ENCODE assay signal across 25 cellular contexts in the genomic region with DNA sequence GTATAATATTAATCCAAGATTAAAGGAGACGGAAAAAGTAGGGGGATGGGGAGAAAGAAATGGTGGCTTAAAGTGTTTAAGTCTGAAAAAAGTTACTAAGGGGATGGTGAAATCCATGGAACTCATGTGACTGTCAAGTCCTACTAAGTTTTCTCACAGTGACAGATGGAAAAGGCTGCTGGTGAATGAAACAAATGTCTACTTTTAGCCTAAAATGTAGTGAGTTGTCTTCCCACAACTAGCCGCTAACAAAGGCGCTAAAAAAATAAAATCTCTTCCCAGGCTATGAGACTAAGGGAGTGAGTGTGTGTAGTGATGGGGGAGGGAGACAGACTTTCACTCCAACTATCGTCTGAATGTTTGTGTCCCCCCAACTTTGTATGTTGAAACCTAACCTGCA. TPM values are rescaled to one million over a fixed set of nuclear protein-coding genes. Genes with fewer than 3 reads are reported as not detected.
A peak's percentile ranks its signal among the peaks of the same experiment; 100 is the strongest.
DNase-seq lines count a peak whose midpoint lies in the region; ATAC-seq, FAIRE-seq and TF ChIP-seq lines count a peak whose summit lies in the region.
"Had no signal": no experiment of that assay in that cellular context is flagged by ENCODE, and none has a peak within 500 bp of the region (broad histone marks: within the 10 kb centered on the region; RNA-seq: fewer than 3 reads in every experiment).

No MANE protein-coding gene starts in this region.

- H4K20me1 ChIP-seq in astrocyte (ENCODE audit: insufficient read depth, low read length): peaks cover 31% of the 10 kb centered on the region

- intact Hi-C loops in natural killer cell (cut with micrococcal nuclease): no loop called here
- intact Hi-C loops in MCF 10A (cut with micrococcal nuclease): no loop called here

- H3K9me3 Mint-ChIP-seq in natural killer cell (no peaks in the 10 kb centered on the region), astrocyte (ENCODE audit: unreplicated experiment) (peaks cover 2% of the 10 kb centered on the region), MCF 10A (ENCODE audit: unreplicated experiment) (no peaks in the 10 kb centered on the region)
- no peaks in the 10 kb centered on the region for H3K9me3 Mint-ChIP-seq in natural killer cell treated with Interleukin-12 subunit alpha and Interleukin-12 subunit beta and Interleukin-15 and Interleukin-18, amount 100 ng/mL, for 72 hours
- H3K9me3 Mint-ChIP-seq: CD4-positive, CD25-positive, alpha-beta regulatory T cell; IgD-negative memory B cell had no signal

- POLR2A ChIA-PET in MCF 10A (lab: Yijun Ruan, JAX): no interaction called here

- H3K36me3 ChIP-seq in astrocyte (ENCODE audit: insufficient read depth, low read length): peaks cover 19% of the 10 kb centered on the region

- no TSS peak for BruUV-seq in MCF 10A (replicated peaks; lab: Mats Ljungman, UMichigan)

- H3K4me2 ChIP-seq in astrocyte (ENCODE audit: low read length): no peak overlapping the region

- no peak overlapping the region for H3K4me3 ChIP-seq in astrocyte (ENCODE audit: insufficient read depth, low read depth, low read length)
- H3K4me3 ChIP-seq: MG63 had no signal

- peaks cover 4 to 10% of the 10 kb centered on the region in 2 donors for H3K27me3 Mint-ChIP-seq in natural killer cell (ENCODE audit: low read depth in 2 of 2)
- H3K27me3 Mint-ChIP-seq in natural killer cell treated with Interleukin-12 subunit alpha and Interleukin-12 subunit beta and Interleukin-15 and Interleukin-18, amount 100 ng/mL, for 72 hours: no peaks in the 10 kb centered on the region
- no peaks in the 10 kb centered on the region for H3K27me3 Mint-ChIP-seq in astrocyte (ENCODE audit: low read depth, unreplicated experiment)
- H3K27me3 Mint-ChIP-seq in MCF 10A (ENCODE audit: insufficient read depth, unreplicated experiment): no peaks in the 10 kb centered on the region
- H3K27me3 Mint-ChIP-seq: CD4-positive, CD25-positive, alpha-beta regulatory T cell; IgD-negative memory B cell had no signal

- H3K4me1 Mint-ChIP-seq in natural killer cell: peaks cover 0 to 13% of the 10 kb centered on the region in 2 donors
- H3K4me1 Mint-ChIP-seq in natural killer cell treated with Interleukin-12 subunit alpha and Interleukin-12 subunit beta and Interleukin-15 and Interleukin-18, amount 100 ng/mL, for 72 hours (ENCODE audit: low read depth in 2 of 2): peaks cover 6 to 7% of the 10 kb centered on the region in 2 donors
- peaks cover 11% of the 10 kb centered on the region for H3K4me1 Mint-ChIP-seq in astrocyte (ENCODE audit: low read depth, unreplicated experiment)
- H3K4me1 Mint-ChIP-seq in MCF 10A (ENCODE audit: insufficient read depth, unreplicated experiment): peaks cover 12% of the 10 kb centered on the region

- ATAC-seq in natural killer cell: peak in 1 of 3 donors; percentile 12
- no peak for ATAC-seq in natural killer cell treated with Interleukin-12 subunit alpha and Interleukin-12 subunit beta and Interleukin-15 and Interleukin-18, amount 100 ng/mL, for 72 hours
- ATAC-seq: Right ventricle myocardium inferior had no signal

- FAIRE-seq in astrocyte (lab: Jason Lieb, UNC): no peak
- FAIRE-seq: A204.1 had no signal

- no peaks in the 10 kb centered on the region for H3K79me2 ChIP-seq in astrocyte (ENCODE audit: insufficient read depth, low read length)

- no peaks in the 10 kb centered on the region for H3K27me3 ChIP-seq in astrocyte (ENCODE audit: insufficient read depth, low read length)
- H3K27me3 ChIP-seq: MG63 had no signal

- peaks cover 16% of the 10 kb centered on the region for H3K36me3 Mint-ChIP-seq in natural killer cell
- peaks cover 13% of the 10 kb centered on the region for H3K36me3 Mint-ChIP-seq in natural killer cell treated with Interleukin-12 subunit alpha and Interleukin-12 subunit beta and Interleukin-15 and Interleukin-18, amount 100 ng/mL, for 72 hours
- H3K36me3 Mint-ChIP-seq in astrocyte (ENCODE audit: low read depth, unreplicated experiment): peaks cover 15% of the 10 kb centered on the region
- peaks cover 38% of the 10 kb centered on the region for H3K36me3 Mint-ChIP-seq in MCF 10A (ENCODE audit: insufficient read depth, unreplicated experiment)

- H2AFZ ChIP-seq in astrocyte (ENCODE audit: low read depth, low read length): no peak overlapping the region

- H3K27ac ChIP-seq in astrocyte (ENCODE audit: low read depth, low read length): no peak overlapping the region

- H3K9me3 ChIP-seq in astrocyte (ENCODE audit: insufficient read depth, low read depth, low read length): peaks cover 5% of the 10 kb centered on the region
- H3K9me3 ChIP-seq: Caco-2 had no signal

- CTCF ChIA-PET in MCF 10A (lab: Yijun Ruan, JAX): no interaction called here

- peak overlapping the region; percentile 13 for H3K4me3 Mint-ChIP-seq in natural killer cell
- H3K4me3 Mint-ChIP-seq in natural killer cell treated with Interleukin-12 subunit alpha and Interleukin-12 subunit beta and Interleukin-15 and Interleukin-18, amount 100 ng/mL, for 72 hours: no peak overlapping the region
- peak overlapping the region; percentile 6 for H3K4me3 Mint-ChIP-seq in astrocyte (ENCODE audit: unreplicated experiment)
- H3K4me3 Mint-ChIP-seq in MCF 10A (ENCODE audit: unreplicated experiment): no peak overlapping the region
- H3K4me3 Mint-ChIP-seq: CD4-positive, CD25-positive, alpha-beta regulatory T cell; IgD-negative memory B cell had no signal

- H3K9ac ChIP-seq in astrocyte (ENCODE audit: low read length): no peak overlapping the region

- no peak for DNase-seq in natural killer cell
- no peak for DNase-seq in natural killer cell treated with Interleukin-12 subunit alpha and Interleukin-12 subunit beta and Interleukin-15 and Interleukin-18, amount 100 ng/mL, for 72 hours (ENCODE audit: low spot score)
- no peak for DNase-seq in astrocyte (ENCODE audit: low read depth)
- DNase-seq in inferior parietal cortex (ENCODE audit: extremely low spot score): peak; percentile 46
- no peak for DNase-seq in NCI-H226
- DNase-seq in T-helper 9 cell: no peak
- no peak for DNase-seq in T-helper 2 cell
- no peak for DNase-seq in MCF 10A (ENCODE audit: unreplicated experiment)
- DNase-seq: Caco-2; CD4-positive, CD25-positive, alpha-beta regulatory T cell; DMS 273 treated with DMSO at 0.1 percent for 48 hours; DMS79 treated with DMSO at 0.1 percent for 48 hours; H7; HFFc6; Kasumi-1; MG63; NCI-H1417; NCI-H1694 treated with DMSO at 0.1 percent for 48 hours; NCI-H2081 treated with DMSO at 0.1 percent for 48 hours; NCI-H2171 treated with DMSO at 0.1 percent for 48 hours; NCI-H446 treated with DMSO at 0.1 percent for 48 hours; NCI-H526 treated with DMSO at 0.1 percent for 48 hours had no signal

- TF ChIP-seq CTCF in natural killer cell (IDR thresholded peaks at IDR 0.05) (no peak), astrocyte (IDR thresholded peaks at IDR 0.05; ENCODE audit: insufficient read depth, low read depth, low read length) (no peak), MCF 10A (IDR thresholded peaks at IDR 0.05; ENCODE audit: unreplicated experiment) (no peak)

- H3K27ac Mint-ChIP-seq in natural killer cell (peak overlapping the region in 1 of 2 donors; percentile 64), astrocyte (ENCODE audit: unreplicated experiment) (no peak overlapping the region), MCF 10A (ENCODE audit: low read depth, unreplicated experiment) (no peak overlapping the region)
- H3K27ac Mint-ChIP-seq in natural killer cell treated with Interleukin-12 subunit alpha and Interleukin-12 subunit beta and Interleukin-15 and Interleukin-18, amount 100 ng/mL, for 72 hours: peak overlapping the region in 1 of 2 donors; percentile 50
- H3K27ac Mint-ChIP-seq: CD4-positive, CD25-positive, alpha-beta regulatory T cell; IgD-negative memory B cell had no signal

- peaks cover 5% of the 10 kb centered on the region for H3K4me1 ChIP-seq in astrocyte (ENCODE audit: insufficient read depth, low read length)
- H3K4me1 ChIP-seq: Caco-2 had no signal

RNA-seq across cellular contexts. Expression of gene VIM, which starts 12.6 kb away (rescaled TPM):
- 100 to 1,000 TPM; 627 to 717 (median 634) TPM for total RNA-seq in natural killer cell
- total RNA-seq in natural killer cell treated with Interleukin-12 subunit alpha and Interleukin-12 subunit beta and Interleukin-15 and Interleukin-18, amount 100 ng/mL, for 72 hours: 100 to 1,000 TPM; 587 to 647 TPM
- total RNA-seq in astrocyte: 5,172 and 5,400 TPM in 2 replicates
- total RNA-seq in MCF 10A (2022): 1,413 and 1,430 TPM in 2 replicates

RNA-seq across cellular contexts. Expression of gene TRDMT1, which starts 39.1 kb away (rescaled TPM):
- 10 to 100 TPM; 11.0 to 21.8 (median 14.4) TPM for total RNA-seq in natural killer cell
- 10 to 100 TPM in 1 of 2 donors, 1 to 10 TPM in 1; 8.1 to 15.2 TPM for total RNA-seq in natural killer cell treated with Interleukin-12 subunit alpha and Interleukin-12 subunit beta and Interleukin-15 and Interleukin-18, amount 100 ng/mL, for 72 hours
- total RNA-seq in astrocyte: 5.9 and 6.3 TPM in 2 replicates
- 5.4 and 8.7 TPM in 2 replicates for total RNA-seq in MCF 10A (2022)

Comparison
In these comparisons a context has a peak if more than half of its experiments do, and no peak if none do; other contexts are left out.
1. H3K4me3 Mint-ChIP-seq: peak in natural killer cell (single experiment) and astrocyte (single experiment); none in natural killer cell treated with Interleukin-12 subunit alpha and Interleukin-12 subunit beta and Interleukin-15 and Interleukin-18, amount 100 ng/mL, for 72 hours (single experiment) and MCF 10A (single experiment).